In the genomic region with DNA sequence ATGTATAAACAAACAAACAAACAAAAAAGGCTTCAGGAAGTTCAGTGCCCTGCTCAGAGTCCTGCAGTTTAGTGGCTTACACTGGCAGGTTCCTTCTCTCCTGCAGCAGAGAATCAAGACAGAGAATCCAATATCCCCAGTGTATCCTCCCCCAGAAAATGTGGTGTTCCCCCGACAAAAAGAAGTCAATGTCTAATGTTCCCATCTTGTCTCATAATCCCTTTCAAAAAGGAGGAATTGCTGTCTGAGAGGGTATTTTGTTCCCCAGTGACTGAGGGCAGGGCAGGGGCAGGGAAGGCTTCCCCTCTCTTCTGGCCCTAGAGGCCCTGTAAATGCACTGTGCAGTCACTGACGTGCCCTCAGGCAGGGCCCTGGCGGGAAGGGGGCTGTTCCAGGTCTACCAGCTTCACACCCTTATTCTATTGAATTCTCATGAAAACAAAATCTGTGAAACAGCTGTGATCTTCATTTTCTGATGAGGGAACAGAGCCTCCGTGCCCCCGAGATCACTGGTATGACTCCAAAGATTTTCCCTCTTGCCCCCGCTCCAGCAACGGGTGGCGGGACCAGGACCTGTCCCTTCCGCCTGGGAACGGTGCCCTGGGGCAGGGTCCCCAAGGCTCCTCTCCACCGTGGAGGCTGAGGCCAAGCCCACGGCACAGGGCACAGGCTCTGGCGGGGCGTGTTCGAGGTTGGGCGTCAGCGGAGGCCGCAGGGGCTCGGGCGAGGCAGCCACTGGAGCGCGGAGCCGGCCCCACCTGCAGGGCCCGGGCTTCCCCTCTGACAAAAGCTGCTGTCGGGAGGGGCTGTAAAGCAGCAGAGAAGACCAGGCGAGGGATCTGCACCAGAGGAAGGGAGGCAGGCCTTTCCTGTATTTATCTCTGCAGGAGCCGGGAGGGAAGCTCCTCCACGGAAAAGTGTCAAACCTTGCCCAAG, we compare ENCODE assay signal across 10 cellular contexts.
A peak's percentile ranks its signal among the peaks of the same experiment; 100 is the strongest.
DNase-seq lines count a peak whose midpoint lies in the region; ATAC-seq and TF ChIP-seq lines count a peak whose summit lies in the region.
"Had no signal": no experiment of that assay in that cellular context is flagged by ENCODE, and none has a peak within 500 bp of the region (broad histone marks: within the 10 kb centered on the region; RNA-seq: fewer than 3 reads in every experiment).

No MANE protein-coding gene starts in this region.

- peak; percentile 62 for ATAC-seq in stimulated activated naive CD8-positive, alpha-beta T cell treated with anti-CD3 and anti-CD28 coated beads, Interleukin-15, Interleukin-2, amounts not matched to agents 100 U/mL and 50 U/mL, for 24 hours
- no peak for ATAC-seq in stimulated activated naive CD8-positive, alpha-beta T cell treated with anti-CD3 and anti-CD28 coated beads, Interleukin-15, amount 100 ng/mL, for 72 hours
- peak; percentile 74 for ATAC-seq in HG03045 (IDR thresholded peaks at IDR 0.05; ENCODE audit: unreplicated experiment)
- ATAC-seq in central memory CD8-positive, alpha-beta T cell (replicated peaks; ENCODE audit: extremely low read depth, poor library complexity, severe bottlenecking), result peak; percentile 37

- no peak overlapping the region for H3K4me3 Mint-ChIP-seq in stimulated activated naive CD8-positive, alpha-beta T cell treated with anti-CD3 and anti-CD28 coated beads, Interleukin-15, amount 100 ng/mL, for 72 hours
- H3K4me3 Mint-ChIP-seq in central memory CD8-positive, alpha-beta T cell, result no peak overlapping the region

- no peaks in the 10 kb centered on the region for H3K36me3 Mint-ChIP-seq in central memory CD8-positive, alpha-beta T cell (ENCODE audit: insufficient read depth)

- no peaks in the 10 kb centered on the region for H3K4me1 Mint-ChIP-seq in stimulated activated naive CD8-positive, alpha-beta T cell treated with anti-CD3 and anti-CD28 coated beads, Interleukin-15, amount 100 ng/mL, for 72 hours
- H3K4me1 Mint-ChIP-seq in central memory CD8-positive, alpha-beta T cell, result no peaks in the 10 kb centered on the region

- no peak for TF ChIP-seq CTCF in brain microvascular endothelial cell (IDR thresholded peaks at IDR 0.05; ENCODE audit: low read depth, low read length, missing control alignments)

- H3K27ac Mint-ChIP-seq in stimulated activated naive CD8-positive, alpha-beta T cell treated with anti-CD3 and anti-CD28 coated beads, Interleukin-15, amount 100 ng/mL, for 72 hours, result no peak overlapping the region
- no peak overlapping the region for H3K27ac Mint-ChIP-seq in central memory CD8-positive, alpha-beta T cell (ENCODE audit: low read depth)

- H3K4me3 ChIP-seq in brain microvascular endothelial cell (ENCODE audit: low read depth, low read length), result no peak overlapping the region
- H3K4me3 ChIP-seq: ascending aorta, lower lobe of right lung had no signal

- H3K27ac ChIP-seq in brain microvascular endothelial cell, result no peak overlapping the region
- H3K27ac ChIP-seq: ascending aorta, lower lobe of right lung had no signal

- peaks cover 19% of the 10 kb centered on the region for H3K27me3 Mint-ChIP-seq in stimulated activated naive CD8-positive, alpha-beta T cell treated with anti-CD3 and anti-CD28 coated beads, Interleukin-15, amount 100 ng/mL, for 72 hours
- peaks cover 12% of the 10 kb centered on the region for H3K27me3 Mint-ChIP-seq in central memory CD8-positive, alpha-beta T cell

- no peaks in the 10 kb centered on the region for H3K9me3 Mint-ChIP-seq in stimulated activated naive CD8-positive, alpha-beta T cell treated with anti-CD3 and anti-CD28 coated beads, Interleukin-15, amount 100 ng/mL, for 72 hours
- H3K9me3 Mint-ChIP-seq in central memory CD8-positive, alpha-beta T cell, result no peaks in the 10 kb centered on the region

- no peaks in the 10 kb centered on the region for H3K36me3 ChIP-seq in brain microvascular endothelial cell (replicated peaks)
- H3K36me3 ChIP-seq: ascending aorta, lower lobe of right lung had no signal

- DNase-seq in stimulated activated naive CD8-positive, alpha-beta T cell treated with anti-CD3 and anti-CD28 coated beads, Interleukin-15, Interleukin-2, amounts not matched to agents 100 U/mL and 50 U/mL, for 24 hours, result peak; percentile 32
- no peak for DNase-seq in stimulated activated naive CD8-positive, alpha-beta T cell treated with anti-CD3 and anti-CD28 coated beads, Interleukin-15, amount 100 ng/mL, for 72 hours
- no peak for DNase-seq in central memory CD8-positive, alpha-beta T cell (ENCODE audit: low spot score in 2 of 2)
- DNase-seq in brain microvascular endothelial cell (no peak), DMS79 (lab: John Stamatoyannopoulos, UW) (no peak), SKM-1 treated with dmso at 0.1 percent for 144 hours (lab: John Stamatoyannopoulos, UW; ENCODE audit: unreplicated experiment) (no peak), T1000 (lab: John Stamatoyannopoulos, UW) (no peak)
- DNase-seq: lower lobe of right lung had no signal

- in situ Hi-C loops in brain microvascular endothelial cell (cut with HindIII; ENCODE audit: low pct_ligation_motif_present, low sequenced_read_pairs), result no loop called here

- H3K27me3 ChIP-seq in brain microvascular endothelial cell (replicated peaks), result peaks cover 21% of the 10 kb centered on the region
- H3K27me3 ChIP-seq: ascending aorta had no signal
